ENCODE assay signal across 24 cellular contexts in the genomic region with DNA sequence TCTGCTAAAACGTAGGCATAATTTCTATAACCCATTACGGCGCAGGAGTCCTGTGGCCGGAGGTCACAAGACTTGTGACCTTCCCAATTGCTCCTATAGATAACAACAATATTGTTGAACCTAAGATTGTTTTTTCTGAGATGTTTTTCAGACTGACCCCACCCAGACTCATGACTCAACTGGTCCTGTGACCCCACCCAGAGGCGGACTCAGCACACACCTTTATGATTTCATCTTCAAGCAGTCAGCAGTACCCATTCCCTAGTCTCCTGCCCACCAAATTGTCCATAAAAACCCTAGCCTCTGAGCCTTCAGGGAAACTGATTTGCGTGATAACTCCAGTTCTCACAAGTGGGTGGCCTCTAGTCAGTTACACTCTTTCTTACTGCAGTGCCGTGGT. TPM values are rescaled to one million over a fixed set of nuclear protein-coding genes. Genes with fewer than 3 reads are reported as not detected.
DNase-seq lines count a peak whose midpoint lies in the region; TF ChIP-seq lines count a peak whose summit lies in the region.
"Had no signal": no experiment of that assay in that cellular context is flagged by ENCODE, and none has a peak within 500 bp of the region (broad histone marks: within the 10 kb centered on the region; RNA-seq: fewer than 3 reads in every experiment).

No MANE protein-coding gene starts in this region.

- no peaks in the 10 kb centered on the region for H3K9me3 ChIP-seq in HEK293 (ENCODE audit: control insufficient read depth, insufficient read depth, low read depth, low read length)
- H3K9me3 ChIP-seq in esophagus muscularis mucosa: no peaks in the 10 kb centered on the region
- H3K9me3 ChIP-seq in smooth muscle cell (replicated peaks; ENCODE audit: low read depth): no peaks in the 10 kb centered on the region
- H3K9me3 ChIP-seq in Peyer's patch: no peaks in the 10 kb centered on the region
- H3K9me3 ChIP-seq: A549, BE2C had no signal

- H3K4me1 ChIP-seq in HEK293 (ENCODE audit: control insufficient read depth, insufficient read depth, low read length): peaks cover 5% of the 10 kb centered on the region; the same call in 1 of the 2 replicates
- H3K4me1 ChIP-seq in esophagus muscularis mucosa: peaks cover 5 to 6% (median 5%) of the 10 kb centered on the region in 4 donors
- no peaks in the 10 kb centered on the region for H3K4me1 ChIP-seq in smooth muscle cell (ENCODE audit: low read depth)
- H3K4me1 ChIP-seq in Peyer's patch: no peaks in the 10 kb centered on the region
- H3K4me1 ChIP-seq: BE2C had no signal

- H3K36me3 ChIP-seq in HEK293 (ENCODE audit: control insufficient read depth in 2 of 2, insufficient read depth in 1 of 2, low read length in 2 of 2) (no peaks in the 10 kb centered on the region), esophagus muscularis mucosa (no peaks in the 10 kb centered on the region), smooth muscle cell (ENCODE audit: low read depth) (no peaks in the 10 kb centered on the region), Peyer's patch (no peaks in the 10 kb centered on the region)
- H3K36me3 ChIP-seq: BE2C; BLaER1 treated with 17β-estradiol and CSF1 and Interleukin-3, amounts not matched to agents 10 nM and 100 nM had no signal

- H3F3A ChIP-seq in smooth muscle cell (ENCODE audit: low read depth): peaks cover 2% of the 10 kb centered on the region

- H2AFZ ChIP-seq in smooth muscle cell (ENCODE audit: low read depth): no peak overlapping the region
- H2AFZ ChIP-seq: GM23248 had no signal

- no peaks in the 10 kb centered on the region for H4K20me1 ChIP-seq in smooth muscle cell (ENCODE audit: low read depth)
- H4K20me1 ChIP-seq: BLaER1 treated with 17β-estradiol and CSF1 and Interleukin-3, amounts not matched to agents 10 nM and 100 nM had no signal

- H3K27me3 ChIP-seq in esophagus muscularis mucosa: peaks cover 0 to 11% (median 0%) of the 10 kb centered on the region in 4 donors
- no peaks in the 10 kb centered on the region for H3K27me3 ChIP-seq in smooth muscle cell (ENCODE audit: low read depth)
- H3K27me3 ChIP-seq in Peyer's patch: no peaks in the 10 kb centered on the region
- H3K27me3 ChIP-seq: BE2C; BLaER1 treated with 17β-estradiol and CSF1 and Interleukin-3, amounts not matched to agents 10 nM and 100 nM had no signal

- TF ChIP-seq EP300 in esophagus muscularis mucosa (IDR thresholded peaks at IDR 0.05): no peak

- no peak for TF ChIP-seq CTCF in HEK293 (tag by site-specific recombination; IDR thresholded peaks at IDR 0.05)
- TF ChIP-seq CTCF in esophagus muscularis mucosa (IDR thresholded peaks at IDR 0.05): no peak
- no peak for TF ChIP-seq CTCF in smooth muscle cell (IDR thresholded peaks at IDR 0.05; ENCODE audit: borderline replicate concordance, insufficient read depth, poor library complexity, severe bottlenecking)
- no peak for TF ChIP-seq CTCF in Peyer's patch (IDR thresholded peaks at IDR 0.05)

- no peak overlapping the region for H3K4me2 ChIP-seq in smooth muscle cell
- H3K4me2 ChIP-seq: A549 had no signal

- H3K27ac ChIP-seq in HEK293 (ENCODE audit: extremely low read depth, low read depth, low read length) (no peak overlapping the region), esophagus muscularis mucosa (replicated peaks in 1 of 4) (no peak overlapping the region), smooth muscle cell (ENCODE audit: low read depth) (peak overlapping the region; percentile 57), Peyer's patch (no peak overlapping the region)
- H3K27ac ChIP-seq: A549, GM23248 had no signal

- intact Hi-C loops in dendritic cell treated with granulocyte-macrophage colony-stimulating factor and Interleukin-4, amounts not matched to agents 40 ng/mL and 50 ng/mL, for 4 days (cut with micrococcal nuclease): no loop called here
- intact Hi-C loops in esophagus muscularis mucosa (cut with DNase I): no loop called here

- CTCF ChIA-PET in HEK293 (lab: Yijun Ruan, JAX): no interaction called here

- DNase-seq in esophagus muscularis mucosa (ENCODE audit: extremely low spot score): peak; percentile 21
- no peak for DNase-seq in smooth muscle cell (lab: John Stamatoyannopoulos, UW; ENCODE audit: unreplicated experiment)
- DNase-seq in Peyer's patch: no peak
- DNase-seq in NCI-H82 treated with DMSO at 0.1 percent for 48 hours (lab: John Stamatoyannopoulos, UW; ENCODE audit: unreplicated experiment): no peak
- no peak for DNase-seq in OCI-M1 (lab: John Stamatoyannopoulos, UW)
- DNase-seq: 8988T; ACHN; AML-193; BE2C; CD4-positive, alpha-beta T cell; CD8-positive, alpha-beta memory T cell; DMS 273 treated with DMSO at 0.1 percent for 48 hours; DMS79; EL; GDM1; GM23248; H9; HFFc6 had no signal

- no peak for TF ChIP-seq POLR2A in esophagus muscularis mucosa (IDR thresholded peaks at IDR 0.05; ENCODE audit: low read depth)
- no peak for TF ChIP-seq POLR2A in Peyer's patch (IDR thresholded peaks at IDR 0.05)

- no peaks in the 10 kb centered on the region for H3K9me3 Mint-ChIP-seq in dendritic cell treated with granulocyte-macrophage colony-stimulating factor and Interleukin-4, amounts not matched to agents 40 ng/mL and 50 ng/mL, for 4 days
- H3K9me3 Mint-ChIP-seq: CD4-positive, alpha-beta T cell; HFFc6 had no signal

- no peak overlapping the region for H3K9ac ChIP-seq in smooth muscle cell (ENCODE audit: low read depth)
- H3K9ac ChIP-seq: GM23248 had no signal

- H3K27me3 Mint-ChIP-seq in dendritic cell treated with granulocyte-macrophage colony-stimulating factor and Interleukin-4, amounts not matched to agents 40 ng/mL and 50 ng/mL, for 4 days: no peaks in the 10 kb centered on the region
- H3K27me3 Mint-ChIP-seq: CD4-positive, alpha-beta T cell had no signal

- peaks cover 37% of the 10 kb centered on the region for H3K4me1 Mint-ChIP-seq in dendritic cell treated with granulocyte-macrophage colony-stimulating factor and Interleukin-4, amounts not matched to agents 40 ng/mL and 50 ng/mL, for 4 days (ENCODE audit: low read depth)

- WGBS in esophagus muscularis mucosa: 89% methylated on average over 6 of the region's 7 CpGs
- WGBS in smooth muscle cell (ENCODE audit: low lambda C conversion rate): 76% methylated on average over 7 of the region's 7 CpGs

- no peaks in the 10 kb centered on the region for H3K79me2 ChIP-seq in smooth muscle cell (ENCODE audit: low read depth)

- POLR2A ChIA-PET in HEK293 (lab: Yijun Ruan, JAX): no interaction called here

- H3K4me3 ChIP-seq in HEK293 (ENCODE audit: low read depth, low read length): no peak overlapping the region
- no peak overlapping the region for H3K4me3 ChIP-seq in esophagus muscularis mucosa
- no peak overlapping the region for H3K4me3 ChIP-seq in smooth muscle cell
- no peak overlapping the region for H3K4me3 ChIP-seq in Peyer's patch
- H3K4me3 ChIP-seq: A549; BLaER1 treated with 17β-estradiol and CSF1 and Interleukin-3, amounts not matched to agents 10 nM and 100 nM; GM12878; GM23248 had no signal

- H3K27ac Mint-ChIP-seq in dendritic cell treated with granulocyte-macrophage colony-stimulating factor and Interleukin-4, amounts not matched to agents 40 ng/mL and 50 ng/mL, for 4 days: peak overlapping the region; percentile 85
- H3K27ac Mint-ChIP-seq: CD4-positive, alpha-beta T cell; H9; HFFc6 had no signal

- H3K36me3 Mint-ChIP-seq in dendritic cell treated with granulocyte-macrophage colony-stimulating factor and Interleukin-4, amounts not matched to agents 40 ng/mL and 50 ng/mL, for 4 days (ENCODE audit: low read depth): no peaks in the 10 kb centered on the region
- H3K36me3 Mint-ChIP-seq: CD14-positive monocyte; CD8-positive, alpha-beta memory T cell had no signal

- H3K4me3 Mint-ChIP-seq in dendritic cell treated with granulocyte-macrophage colony-stimulating factor and Interleukin-4, amounts not matched to agents 40 ng/mL and 50 ng/mL, for 4 days: no peak overlapping the region
- H3K4me3 Mint-ChIP-seq: CD14-positive monocyte; CD4-positive, alpha-beta T cell; H9; HFFc6 had no signal

TF ChIP-seq in HEK293, 187 proteins besides CTCF, POLR2A, EP300 and RAD21:
- no peak for TF ChIP-seq ZNF362 (tag by site-specific recombination; IDR thresholded peaks at IDR 0.05)
- no peak for TF ChIP-seq ZNF521 (tag by site-specific recombination; IDR thresholded peaks at IDR 0.05)
- peak; percentile 88 for TF ChIP-seq KLF1 (tag by site-specific recombination; IDR thresholded peaks at IDR 0.05)
- TF ChIP-seq ZNF660 (tag by site-specific recombination; IDR thresholded peaks at IDR 0.05): no peak
- TF ChIP-seq ZNF223 (tag by site-specific recombination; IDR thresholded peaks at IDR 0.05): no peak
- TF ChIP-seq ZNF843 (tag by site-specific recombination; IDR thresholded peaks at IDR 0.05): no peak
- TF ChIP-seq, protein P1, sequence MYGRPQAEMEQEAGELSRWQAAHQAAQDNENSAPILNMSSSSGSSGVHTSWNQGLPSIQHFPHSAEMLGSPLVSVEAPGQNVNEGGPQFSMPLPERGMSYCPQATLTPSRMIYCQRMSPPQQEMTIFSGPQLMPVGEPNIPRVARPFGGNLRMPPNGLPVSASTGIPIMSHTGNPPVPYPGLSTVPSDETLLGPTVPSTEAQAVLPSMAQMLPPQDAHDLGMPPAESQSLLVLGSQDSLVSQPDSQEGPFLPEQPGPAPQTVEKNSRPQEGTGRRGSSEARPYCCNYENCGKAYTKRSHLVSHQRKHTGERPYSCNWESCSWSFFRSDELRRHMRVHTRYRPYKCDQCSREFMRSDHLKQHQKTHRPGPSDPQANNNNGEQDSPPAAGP (tag by site-specific recombination; IDR thresholded peaks at IDR 0.05): peak; percentile 26; the same call in 1 of the 2 replicates
- TF ChIP-seq ZNF157 (tag by site-specific recombination; IDR thresholded peaks at IDR 0.05): no peak

RNA-seq across cellular contexts. Expression of gene PPP4R3A, which starts 5.9 kb away (rescaled TPM):
- total RNA-seq in esophagus muscularis mucosa: 10 to 100 TPM; 60.2 to 78.5 (median 70.4) TPM
- total RNA-seq in smooth muscle cell: 62.7 and 76.4 TPM in 2 replicates
- polyA plus RNA-seq in smooth muscle cell: 35.3 and 49.2 TPM in 2 replicates
- 100 to 1,000 TPM; 103 to 194 (median 116) TPM for total RNA-seq in Peyer's patch
